Comparison of ENCODE assay signal across 17 cellular contexts in genomic region chr10:101643546-101643945, GRCh38.
"Had no signal": no experiment of that assay in that cellular context is flagged by ENCODE, and none has a peak within 500 bp of the region (broad histone marks: within the 10 kb centered on the region; RNA-seq: fewer than 3 reads in every experiment).

No MANE protein-coding gene starts in this region.

- H3K27ac Mint-ChIP-seq: activated CD4-positive, alpha-beta T cell treated with anti-CD3 and anti-CD28 coated beads, Interleukin-2, amount 10 ng/mL, durations not matched to agents 7 days and 5 days; activated CD8-positive, alpha-beta T cell treated with anti-CD3 and anti-CD28 coated beads, Interleukin-2, amount 10 ng/mL, durations not matched to agents 7 days and 5 days; nephron progenitor cell had no signal

- H3K4me1 ChIP-seq: foreskin keratinocyte, thyroid gland had no signal

- H3K27me3 ChIP-seq: brain microvascular endothelial cell, foreskin keratinocyte, hepatocyte, thyroid gland had no signal

- H3K9me3 ChIP-seq: thyroid gland had no signal

- H3K27me3 Mint-ChIP-seq: activated CD4-positive, alpha-beta T cell treated with anti-CD3 and anti-CD28 coated beads, Interleukin-2, amount 10 ng/mL, durations not matched to agents 7 days and 5 days had no signal

- H3K36me3 ChIP-seq: brain microvascular endothelial cell, thyroid gland had no signal

- H3K27ac ChIP-seq: brain microvascular endothelial cell, foreskin keratinocyte, hepatocyte, thyroid gland had no signal

- H3K9me3 Mint-ChIP-seq: activated CD4-positive, alpha-beta T cell treated with anti-CD3 and anti-CD28 coated beads, Interleukin-2, amount 10 ng/mL, durations not matched to agents 7 days and 5 days; activated T-cell treated with anti-CD3 and anti-CD28 coated beads, Interleukin-2, amount 50 U/mL, for 4 hours; nephron progenitor cell had no signal

- H3K4me1 Mint-ChIP-seq: activated CD4-positive, alpha-beta T cell treated with anti-CD3 and anti-CD28 coated beads, Interleukin-2, amount 10 ng/mL, durations not matched to agents 7 days and 5 days had no signal

- H3K4me3 Mint-ChIP-seq: activated CD4-positive, alpha-beta T cell treated with anti-CD3 and anti-CD28 coated beads, Interleukin-2, amount 10 ng/mL, durations not matched to agents 7 days and 5 days; activated CD8-positive, alpha-beta T cell treated with anti-CD3 and anti-CD28 coated beads, Interleukin-2, amount 10 ng/mL, durations not matched to agents 7 days and 5 days; activated T-cell treated with anti-CD3 and anti-CD28 coated beads, Interleukin-2, amount 50 U/mL, for 4 hours; nephron progenitor cell had no signal

- DNase-seq: activated CD4-positive, alpha-beta T cell treated with anti-CD3 and anti-CD28 coated beads, Interleukin-2, amount 10 ng/mL, durations not matched to agents 7 days and 5 days; activated CD8-positive, alpha-beta memory T cell treated with anti-CD3 and anti-CD28 coated beads, Interleukin-2, amount 50 U/mL, for 4 hours; activated CD8-positive, alpha-beta T cell treated with anti-CD3 and anti-CD28 coated beads, Interleukin-2, amount 10 ng/mL, durations not matched to agents 7 days and 5 days; activated naive CD4-positive, alpha-beta T cell treated with anti-CD3 and anti-CD28 coated beads, Interleukin-2, amount 50 U/mL, for 16 hours; activated T-cell treated with anti-CD3 and anti-CD28 coated beads, Interleukin-2, amount 50 U/mL, for 4 hours; aorta; brain microvascular endothelial cell; central memory CD4-positive, alpha-beta T cell; foreskin keratinocyte; kidney; mammary epithelial cell; nephron progenitor cell; stimulated activated naive CD4-positive, alpha-beta T cell; thyroid gland had no signal

- H3K4me3 ChIP-seq: hepatocyte, thyroid gland had no signal

- ATAC-seq: activated CD4-positive, CD25-positive, alpha-beta regulatory T cell treated with anti-CD3 and anti-CD28 coated beads, Interleukin-2, amount 50 U/mL, for 24 hours; activated CD8-positive, alpha-beta T cell treated with anti-CD3 and anti-CD28 coated beads, Interleukin-2, amount 10 ng/mL, durations not matched to agents 7 days and 5 days; activated T-cell treated with anti-CD3 and anti-CD28 coated beads, Interleukin-2, amount 50 U/mL, for 4 hours; foreskin keratinocyte; left lobe of liver had no signal
